Comparison of ENCODE assay signal across 1 cellular context in the genomic region with DNA sequence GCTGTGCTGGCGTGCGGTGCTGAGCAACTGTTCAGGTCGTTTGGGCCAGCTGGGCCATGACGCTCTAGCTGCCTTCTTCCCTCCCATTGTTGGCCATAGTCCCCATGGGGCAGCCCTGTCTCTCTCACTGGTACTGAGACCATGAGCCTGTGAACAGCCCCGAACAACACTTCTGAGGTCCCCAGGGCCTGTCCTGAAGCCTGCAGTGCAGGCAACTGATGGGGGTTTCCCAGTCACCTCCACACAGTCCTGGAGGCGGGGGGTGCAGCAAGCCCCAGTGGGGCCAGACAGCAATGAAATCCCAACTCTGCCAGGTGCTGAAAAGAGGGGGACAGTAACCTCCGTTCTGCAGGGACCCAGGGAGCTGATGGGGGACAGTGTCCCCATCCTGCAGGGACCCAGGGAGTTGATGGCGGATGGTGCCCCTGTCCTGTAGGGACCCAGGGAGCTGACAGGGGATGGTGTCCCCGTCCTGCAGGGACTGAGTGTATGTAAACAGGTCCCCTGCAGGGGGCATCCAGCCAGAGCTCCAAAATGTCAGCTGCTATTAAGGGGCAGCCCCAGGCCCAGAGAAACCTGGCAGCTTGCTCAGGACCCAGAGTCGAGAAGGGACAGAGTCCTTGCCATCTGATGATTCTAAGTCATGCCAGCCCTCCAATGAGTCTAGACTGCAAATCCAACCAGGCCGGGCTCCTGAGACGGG.
TF ChIP-seq lines count a peak whose summit lies in the region.

No MANE protein-coding gene starts in this region.

TF ChIP-seq in IMR-90, 13 proteins besides CTCF, POLR2A, EP300 and RAD21:
- TF ChIP-seq NFE2L2 (IDR thresholded peaks at IDR 0.05; ENCODE audit: low read depth, low read length) (no peak), CEBPB (IDR thresholded peaks at IDR 0.05; ENCODE audit: low read depth, low read length) (no peak), MAZ (IDR thresholded peaks at IDR 0.05; ENCODE audit: borderline replicate concordance, low read depth, low read length) (no peak), ELK1 (IDR thresholded peaks at IDR 0.05; ENCODE audit: borderline replicate concordance, low read depth, low read length) (no peak), SMC3 (IDR thresholded peaks at IDR 0.05; ENCODE audit: low read depth, low read length) (no peak), FOS (IDR thresholded peaks at IDR 0.05; ENCODE audit: low read depth, low read length) (no peak), RCOR1 (IDR thresholded peaks at IDR 0.05; ENCODE audit: insufficient replicate concordance, low read length) (no peak), BHLHE40 (IDR thresholded peaks at IDR 0.05; ENCODE audit: low read depth, low read length) (no peak), MXI1 (IDR thresholded peaks at IDR 0.05; ENCODE audit: borderline replicate concordance, low read depth, low read length) (no peak), RFX5 (IDR thresholded peaks at IDR 0.05; ENCODE audit: low read depth, low read length) (no peak), CHD1 (IDR thresholded peaks at IDR 0.05; ENCODE audit: low read depth, low read length) (no peak), MAFK (IDR thresholded peaks at IDR 0.05; ENCODE audit: low read depth, low read length) (no peak)
- TF ChIP-seq, protein P1, sequence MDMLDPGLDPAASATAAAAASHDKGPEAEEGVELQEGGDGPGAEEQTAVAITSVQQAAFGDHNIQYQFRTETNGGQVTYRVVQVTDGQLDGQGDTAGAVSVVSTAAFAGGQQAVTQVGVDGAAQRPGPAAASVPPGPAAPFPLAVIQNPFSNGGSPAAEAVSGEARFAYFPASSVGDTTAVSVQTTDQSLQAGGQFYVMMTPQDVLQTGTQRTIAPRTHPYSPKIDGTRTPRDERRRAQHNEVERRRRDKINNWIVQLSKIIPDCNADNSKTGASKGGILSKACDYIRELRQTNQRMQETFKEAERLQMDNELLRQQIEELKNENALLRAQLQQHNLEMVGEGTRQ (IDR thresholded peaks at IDR 0.05; ENCODE audit: low read depth, low read length): no peak
